ENCODE assay signal across 9 cellular contexts in the genomic region with DNA sequence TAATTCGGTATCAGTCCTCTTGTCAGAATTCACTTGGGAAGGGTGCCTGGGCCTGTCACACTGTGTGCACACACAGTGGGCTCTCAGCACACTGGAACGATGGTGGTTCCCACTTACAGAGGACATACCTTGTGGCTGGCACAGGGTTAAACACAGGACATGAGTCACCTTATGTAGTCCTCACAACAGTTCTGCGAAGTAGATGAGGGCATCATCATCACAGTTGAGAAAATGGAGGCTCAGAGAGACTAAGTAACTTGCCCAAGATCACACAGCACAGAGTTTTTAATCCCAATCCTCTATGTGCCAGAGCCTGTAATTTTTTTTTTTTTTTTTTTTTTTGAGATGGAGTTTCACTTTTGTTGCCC.
DNase-seq lines count a peak whose midpoint lies in the region; ATAC-seq and TF ChIP-seq lines count a peak whose summit lies in the region.
"Had no signal": no experiment of that assay in that cellular context is flagged by ENCODE, and none has a peak within 500 bp of the region (broad histone marks: within the 10 kb centered on the region; RNA-seq: fewer than 3 reads in every experiment).

No MANE protein-coding gene starts in this region.

- peak; percentile 50 for DNase-seq in GM23248
- DNase-seq in NCI-H226: peak; percentile 53
- DNase-seq in dermis blood vessel endothelial cell: peak; percentile 32
- no peak for DNase-seq in sigmoid colon
- no peak for DNase-seq in NCI-H2029 treated with DMSO at 0.1 percent for 48 hours (lab: John Stamatoyannopoulos, UW)
- DNase-seq in GOT3 (lab: John Stamatoyannopoulos, UW): no peak
- DNase-seq: DND-41, left lung had no signal

- intact Hi-C loops in sigmoid colon (cut with DNase I): loop anchor here (10.0 kb wide), 1 partner anchor 1022 kb away; the partner anchor contains the start of gene FBXL14

- TF ChIP-seq CTCF in sigmoid colon (IDR thresholded peaks at IDR 0.05): no peak

- H3K36me3 ChIP-seq in GM23248 (ENCODE audit: low read depth) (no peaks in the 10 kb centered on the region), sigmoid colon (no peaks in the 10 kb centered on the region)
- H3K36me3 ChIP-seq: left lung had no signal

- no peak for TF ChIP-seq EP300 in sigmoid colon (IDR thresholded peaks at IDR 0.05)

- no peaks in the 10 kb centered on the region for H3K79me2 ChIP-seq in GM23248 (ENCODE audit: insufficient read depth)

- no peak for TF ChIP-seq POLR2A in sigmoid colon (IDR thresholded peaks at IDR 0.05)

- H3F3A ChIP-seq in GM23248 (ENCODE audit: insufficient read depth): peaks cover 26% of the 10 kb centered on the region

- H3K4me1 ChIP-seq in GM23248 (ENCODE audit: insufficient read depth): peaks cover 31% of the 10 kb centered on the region
- peaks cover 0 to 49% (median 41%) of the 10 kb centered on the region in 4 donors for H3K4me1 ChIP-seq in sigmoid colon

- no peaks in the 10 kb centered on the region for H4K20me1 ChIP-seq in GM23248 (ENCODE audit: insufficient read depth)

- no peak for ATAC-seq in HG03095 (IDR thresholded peaks at IDR 0.05; ENCODE audit: unreplicated experiment)
- ATAC-seq: left lung had no signal

- no peak overlapping the region for H2AFZ ChIP-seq in GM23248

- 79 to 82% methylated on average over 3 of the region's 3 CpGs for WGBS in GM23248 (ENCODE audit: low coverage in 1 of 2, low lambda C conversion rate in 2 of 2, missing lambda C conversion rate in 2 of 2), 2 experiments
- 87 to 88% methylated on average over 3 of the region's 3 CpGs for WGBS in sigmoid colon, 2 donors

- no peak overlapping the region for H3K4me3 ChIP-seq in GM23248
- no peak overlapping the region for H3K4me3 ChIP-seq in sigmoid colon
- H3K4me3 ChIP-seq: left lung had no signal

- H3K27ac ChIP-seq in GM23248 (peak overlapping the region; percentile 90), sigmoid colon (peak overlapping the region; percentile 88 to 91 (median 90))

- no peak overlapping the region for H3K9ac ChIP-seq in GM23248

- in situ Hi-C loops in GM23248 (cut with MboI): loop anchor here (10.0 kb wide), 1 partner anchor 182 kb away; the partner anchor contains the start of gene WNK1

- no peaks in the 10 kb centered on the region for H3K9me2 ChIP-seq in GM23248 (ENCODE audit: insufficient read depth)

- H3K4me2 ChIP-seq in GM23248 (ENCODE audit: unreplicated experiment): no peak overlapping the region

- H3K9me3 ChIP-seq in GM23248 (ENCODE audit: low read depth) (no peaks in the 10 kb centered on the region), sigmoid colon (no peaks in the 10 kb centered on the region)
- H3K9me3 ChIP-seq: left lung had no signal

- H3K27me3 ChIP-seq in GM23248 (replicated peaks; ENCODE audit: insufficient read depth) (no peaks in the 10 kb centered on the region), sigmoid colon (no peaks in the 10 kb centered on the region)
- H3K27me3 ChIP-seq: left lung had no signal

Comparison
In these comparisons a context has a peak if more than half of its experiments do, and no peak if none do; other contexts are left out.
1. DNase-seq: peak in GM23248 (single experiment), NCI-H226 (single experiment) and dermis blood vessel endothelial cell (single experiment); none in sigmoid colon (single experiment), NCI-H2029 treated with DMSO at 0.1 percent for 48 hours (single experiment) and GOT3 (single experiment).